ENCODE assay signal across 10 cellular contexts in genomic region chr14:71597955-71598659, GRCh38.
DNase-seq lines count a peak whose midpoint lies in the region; ATAC-seq and TF ChIP-seq lines count a peak whose summit lies in the region.
"Had no signal": no experiment of that assay in that cellular context is flagged by ENCODE, and none has a peak within 500 bp of the region (broad histone marks: within the 10 kb centered on the region; RNA-seq: fewer than 3 reads in every experiment).

No MANE protein-coding gene starts in this region.

- H3K27me3 Mint-ChIP-seq in natural killer cell (ENCODE audit: low read depth in 2 of 2) (no peaks in the 10 kb centered on the region), endodermal cell (ENCODE audit: insufficient read depth) (no peaks in the 10 kb centered on the region)
- H3K27me3 Mint-ChIP-seq: activated CD4-positive, alpha-beta T cell treated with anti-CD3 and anti-CD28 coated beads for 36 hours had no signal

- H3K36me3 Mint-ChIP-seq in natural killer cell = peaks cover 20% of the 10 kb centered on the region
- H3K36me3 Mint-ChIP-seq in endodermal cell (ENCODE audit: low read depth) = peaks cover 27% of the 10 kb centered on the region

- H3K4me1 Mint-ChIP-seq in natural killer cell (peaks cover 16 to 21% of the 10 kb centered on the region in 2 donors), endodermal cell (peaks cover 22% of the 10 kb centered on the region)

- no peak overlapping the region for H3K27ac ChIP-seq in endodermal cell (ENCODE audit: low read depth, low read length)

- H3K9me3 Mint-ChIP-seq in natural killer cell (peaks cover 4 to 8% of the 10 kb centered on the region in 2 donors), endodermal cell (peaks cover 17% of the 10 kb centered on the region)

- peak; percentile 64 for DNase-seq in NOMO-1 treated with dmso at 0.1 percent for 144 hours (lab: John Stamatoyannopoulos, UW; ENCODE audit: unreplicated experiment)
- DNase-seq in natural killer cell = no peak
- DNase-seq in GF-D8 (lab: John Stamatoyannopoulos, UW) = no peak
- DNase-seq in AG08396 (ENCODE audit: low spot score) = no peak
- no peak for DNase-seq in endodermal cell
- no peak for DNase-seq in activated CD4-positive, alpha-beta T cell treated with anti-CD3 and anti-CD28 coated beads, Interleukin-2, amount 50 U/mL, for 4 hours
- DNase-seq: activated CD4-positive, alpha-beta T cell treated with anti-CD3 and anti-CD28 coated beads for 36 hours; left cardiac atrium had no signal

- H3K9me3 ChIP-seq in endodermal cell (ENCODE audit: control insufficient read depth, low read length) = peaks cover 17% of the 10 kb centered on the region

- H3K27ac Mint-ChIP-seq in natural killer cell (peak overlapping the region; percentile 59 to 70), endodermal cell (no peak overlapping the region)
- H3K27ac Mint-ChIP-seq: activated CD4-positive, alpha-beta T cell treated with anti-CD3 and anti-CD28 coated beads for 36 hours had no signal

- no peak for TF ChIP-seq CTCF in natural killer cell (IDR thresholded peaks at IDR 0.05)
- TF ChIP-seq CTCF in endodermal cell (conservative IDR thresholded peaks at IDR 0.05) = no peak

- H3K27me3 ChIP-seq in endodermal cell (ENCODE audit: control insufficient read depth, insufficient read depth, low read length, poor library complexity, severe bottlenecking) = no peaks in the 10 kb centered on the region

- ATAC-seq in GM19023 (IDR thresholded peaks at IDR 0.05; ENCODE audit: unreplicated experiment) (peak; percentile 74), HG02885 (IDR thresholded peaks at IDR 0.05; ENCODE audit: poor library complexity, unreplicated experiment) (peak; percentile 72), natural killer cell (peak; percentile 60 to 85 (median 78))
- ATAC-seq: activated CD4-positive, alpha-beta T cell treated with anti-CD3 and anti-CD28 coated beads for 36 hours; left cardiac atrium had no signal

- WGBS in endodermal cell (ENCODE audit: insufficient coverage in 1 of 2, insufficient read length in 1 of 2), 2 experiments = 92 to 93% methylated on average over 2 to 4 of the region's 4 CpGs

- intact Hi-C loops in natural killer cell (cut with micrococcal nuclease) = no loop called here

- H3K4me3 Mint-ChIP-seq in natural killer cell = no peak overlapping the region
- H3K4me3 Mint-ChIP-seq in endodermal cell = no peak overlapping the region
- H3K4me3 Mint-ChIP-seq: activated CD4-positive, alpha-beta T cell treated with anti-CD3 and anti-CD28 coated beads for 36 hours had no signal

- no peak overlapping the region for H3K4me3 ChIP-seq in endodermal cell (ENCODE audit: low read length)

- H3K36me3 ChIP-seq in endodermal cell (ENCODE audit: control insufficient read depth, insufficient read depth, low read length) = peaks cover 21% of the 10 kb centered on the region

- peaks cover 11% of the 10 kb centered on the region for H3K4me1 ChIP-seq in endodermal cell (ENCODE audit: control insufficient read depth, insufficient read depth, low read length)

- no peak overlapping the region for H3K9ac ChIP-seq in endodermal cell (ENCODE audit: extremely low read depth, low read length, poor library complexity, severe bottlenecking)
